In genomic region chr2:128325665-128326181, GRCh38 we compare ENCODE assay signal across 14 cellular contexts. TPM values are rescaled to one million over a fixed set of nuclear protein-coding genes. Genes with fewer than 3 reads are reported as not detected.
DNase-seq lines count a peak whose midpoint lies in the region; ATAC-seq, FAIRE-seq and TF ChIP-seq lines count a peak whose summit lies in the region.
"Had no signal": no experiment of that assay in that cellular context is flagged by ENCODE, and none has a peak within 500 bp of the region (broad histone marks: within the 10 kb centered on the region; RNA-seq: fewer than 3 reads in every experiment).

No MANE protein-coding gene starts in this region.

- no peaks in the 10 kb centered on the region for H3K79me1 ChIP-seq in H1 (ENCODE audit: low read depth, low read length)

- TF ChIP-seq POLR2A in H1 (IDR thresholded peaks at IDR 0.05; ENCODE audit: control extremely low read depth in 1 of 2, low read depth in 2 of 2, low read length in 2 of 2): no peak

- FAIRE-seq in H1 (lab: Jason Lieb, UNC): no peak

- H3K4me1 Mint-ChIP-seq in stimulated activated effector memory CD8-positive, alpha-beta T cell treated with anti-CD3 and anti-CD28 coated beads, Interleukin-12 subunit alpha, Interleukin-12 subunit beta, amount 100 ng/mL, for 72 hours: peaks cover 22% of the 10 kb centered on the region

- no peak overlapping the region for H3K18ac ChIP-seq in H1 (ENCODE audit: extremely low read depth, low read length)

- DNase-seq in NT2/D1 (ENCODE audit: low read depth, low spot score) (no peak), H1 (ENCODE audit: low read depth in 1 of 2, low spot score in 2 of 2) (no peak), NCI-H146 (lab: John Stamatoyannopoulos, UW) (no peak), NCI-H2029 treated with DMSO at 0.1 percent for 48 hours (lab: John Stamatoyannopoulos, UW) (no peak), Kasumi-1 (lab: John Stamatoyannopoulos, UW) (no peak), NCI-H748 (lab: John Stamatoyannopoulos, UW; ENCODE audit: unreplicated experiment) (no peak)
- peak; percentile 0 to 41 for DNase-seq in stimulated activated effector memory CD8-positive, alpha-beta T cell treated with anti-CD3 and anti-CD28 coated beads, Interleukin-12 subunit alpha, Interleukin-12 subunit beta, amount 100 ng/mL, for 72 hours (ENCODE audit: low spot score in 2 of 2)
- DNase-seq: activated gamma-delta T cell treated with Interleukin-2 at 50 U/mL for 16 hours; CD4-positive, alpha-beta T cell; EL; NCI-H2081 treated with DMSO at 0.1 percent for 48 hours; NK-92 treated with Interleukin-12 subunit alpha and Interleukin-12 subunit beta, amount 100 ng/mL, for 24 hours; stimulated activated CD4-positive, alpha-beta T cell treated with anti-CD3 and anti-CD28 coated beads, Interleukin-1b, Interleukin-23, amount 100 ng/mL, for 48 hours had no signal

- no peak overlapping the region for H3K27ac Mint-ChIP-seq in stimulated activated effector memory CD8-positive, alpha-beta T cell treated with anti-CD3 and anti-CD28 coated beads, Interleukin-12 subunit alpha, Interleukin-12 subunit beta, amount 100 ng/mL, for 72 hours
- H3K27ac Mint-ChIP-seq: CD4-positive, alpha-beta T cell had no signal

- TF ChIP-seq EP300 in H1 (IDR thresholded peaks at IDR 0.05; ENCODE audit: borderline replicate concordance in 1 of 2, low read depth in 2 of 2, low read length in 2 of 2): no peak

- no peak overlapping the region for H4K91ac ChIP-seq in H1 (replicated peaks; ENCODE audit: insufficient read length, low read length)

- POLR2A ChIA-PET in H1 (lab: Charles Lee; ENCODE audit: partially characterized antibody): interaction anchor here (0.7 kb wide), 1 partner anchor 37 kb away, joined by 3 read pairs; no protein-coding TSS in a partner anchor

- H3K4me3 Mint-ChIP-seq in stimulated activated effector memory CD8-positive, alpha-beta T cell treated with anti-CD3 and anti-CD28 coated beads, Interleukin-12 subunit alpha, Interleukin-12 subunit beta, amount 100 ng/mL, for 72 hours: no peak overlapping the region
- H3K4me3 Mint-ChIP-seq: CD4-positive, alpha-beta T cell had no signal

- CTCF ChIA-PET in H1 (lab: Charles Lee; ENCODE audit: partially characterized antibody): interaction anchor here (0.6 to 1.5 kb wide), 5 partner anchors 13 to 356 kb away, joined by 3 to 4 read pairs (median 4); no protein-coding TSS in a partner anchor

- H3K27ac ChIP-seq in H1 (ENCODE audit: low read depth, low read length) (no peak overlapping the region), liver (ENCODE audit: low read depth in 1 of 2, low read length in 2 of 2) (peak overlapping the region in 1 of 2 donors; percentile 15)

- H2BK120ac ChIP-seq in H1 (replicated peaks; ENCODE audit: low read depth, low read length): no peak overlapping the region

- no peaks in the 10 kb centered on the region for H4K20me1 ChIP-seq in H1 (replicated peaks in 1 of 2; ENCODE audit: control insufficient read depth in 1 of 2, insufficient read depth in 2 of 2, low read length in 2 of 2)

- H3K27me3 ChIP-seq in NT2/D1 (ENCODE audit: insufficient read depth, insufficient read length) (peaks cover 6% of the 10 kb centered on the region), H1 (replicated peaks in 1 of 4; ENCODE audit: control insufficient read depth in 3 of 4, extremely low read depth in 1 of 4, insufficient read depth in 3 of 4, low read length in 3 of 4) (peaks cover 0 to 9% (median 6%) of the 10 kb centered on the region in 4 experiments; a peak in 5 of 7 replicates), liver (ENCODE audit: control insufficient read depth in 4 of 4, insufficient read depth in 4 of 4, low read length in 3 of 4) (no peaks in the 10 kb centered on the region)

- no peak overlapping the region for H3K14ac ChIP-seq in H1 (ENCODE audit: insufficient read length)

- TF ChIP-seq RAD21 in H1 (IDR thresholded peaks at IDR 0.05 in 1 of 2, conservative IDR thresholded peaks at IDR 0.05 in 1 of 2; ENCODE audit: low read depth in 2 of 2, low read length in 2 of 2) (peak in 1 of 2 experiments; percentile 4; a peak in 1 of 4 replicates), liver (IDR thresholded peaks at IDR 0.05) (peak; percentile 60 to 65)

- H4K5ac ChIP-seq in H1 (ENCODE audit: insufficient read length, low read depth, low read length): no peak overlapping the region

- no peak overlapping the region for H3K23ac ChIP-seq in H1 (ENCODE audit: insufficient read length)

- no peak overlapping the region for H4K8ac ChIP-seq in H1 (ENCODE audit: extremely low read depth, insufficient read depth, low read length)

- H3K36me3 ChIP-seq in NT2/D1 (ENCODE audit: insufficient read depth, insufficient read length, low read length) (no peaks in the 10 kb centered on the region), H1 (ENCODE audit: control insufficient read depth in 2 of 4, insufficient read depth in 4 of 4, low read length in 3 of 4) (no peaks in the 10 kb centered on the region), liver (ENCODE audit: control insufficient read depth in 4 of 4, insufficient read depth in 3 of 4, low read depth in 1 of 4, low read length in 3 of 4) (no peaks in the 10 kb centered on the region)

- H3K4me2 ChIP-seq in H1 (ENCODE audit: insufficient read depth in 1 of 2, low read depth in 2 of 2, low read length in 2 of 2): no peak overlapping the region

- H2AK5ac ChIP-seq in H1 (ENCODE audit: low read depth, low read length): no peak overlapping the region

- H3K4me3 ChIP-seq in NT2/D1 (ENCODE audit: insufficient read length, low read depth): no peak overlapping the region
- no peak overlapping the region for H3K4me3 ChIP-seq in H1 (ENCODE audit: extremely low read depth in 1 of 4, insufficient read depth in 2 of 4, low read depth in 3 of 4, low read length in 4 of 4)
- H3K4me3 ChIP-seq in liver (ENCODE audit: low read depth in 1 of 3, low read length in 3 of 3): no peak overlapping the region

- 0 out of 2 replicates have a peak overlapping the region, but pooled peaks have one; percentile 55 for H2BK12ac ChIP-seq in H1 (ENCODE audit: low read depth, low read length)

- H3K4me1 ChIP-seq in NT2/D1 (ENCODE audit: insufficient read depth, insufficient read length) (peaks cover 28% of the 10 kb centered on the region), H1 (replicated peaks in 1 of 4; ENCODE audit: control insufficient read depth in 3 of 4, insufficient read depth in 4 of 4, low read length in 3 of 4) (peaks cover 2 to 16% (median 8%) of the 10 kb centered on the region in 4 experiments), liver (ENCODE audit: control insufficient read depth in 4 of 4, insufficient read depth in 4 of 4, low read length in 3 of 4) (peaks cover 9 to 16% (median 13%) of the 10 kb centered on the region in 4 donors)

- no peaks in the 10 kb centered on the region for H3K36me3 Mint-ChIP-seq in stimulated activated effector memory CD8-positive, alpha-beta T cell treated with anti-CD3 and anti-CD28 coated beads, Interleukin-12 subunit alpha, Interleukin-12 subunit beta, amount 100 ng/mL, for 72 hours

- no peak for ATAC-seq in stimulated activated effector memory CD8-positive, alpha-beta T cell treated with anti-CD3 and anti-CD28 coated beads, Interleukin-12 subunit alpha, Interleukin-12 subunit beta, amount 100 ng/mL, for 72 hours

- no peak overlapping the region for H2BK5ac ChIP-seq in H1 (ENCODE audit: low read depth, low read length)

- H2AFZ ChIP-seq in H1 (ENCODE audit: low read length): no peak overlapping the region

- TF ChIP-seq CTCF in H1 (IDR thresholded peaks at IDR 0.05; ENCODE audit: control extremely low read depth in 1 of 3, insufficient read depth in 1 of 3, low read depth in 1 of 3, low read length in 3 of 3): no peak
- no peak for TF ChIP-seq CTCF in liver (IDR thresholded peaks at IDR 0.05; ENCODE audit: low read depth, low read length, missing input control)

- no peak overlapping the region for H3K4ac ChIP-seq in H1 (replicated peaks; ENCODE audit: insufficient read length, low read depth, low read length)

- no peaks in the 10 kb centered on the region for H3K79me2 ChIP-seq in H1 (ENCODE audit: control insufficient read depth in 1 of 2, insufficient read depth in 2 of 2, low read length in 2 of 2)

- no peak overlapping the region for H3K56ac ChIP-seq in H1 (replicated peaks; ENCODE audit: insufficient read length, low read depth, low read length)

- H3K9me3 ChIP-seq in NT2/D1 (ENCODE audit: insufficient read depth, low read length) (no peaks in the 10 kb centered on the region), H1 (ENCODE audit: insufficient read depth in 2 of 2, low read depth in 1 of 2, low read length in 1 of 2) (no peaks in the 10 kb centered on the region), liver (ENCODE audit: control insufficient read depth in 4 of 4, low read length in 3 of 4) (no peaks in the 10 kb centered on the region)

- H2BK20ac ChIP-seq in H1 (ENCODE audit: low read length): 0 out of 2 replicates have a peak overlapping the region, but pooled peaks have one; percentile 18

- H2BK15ac ChIP-seq in H1 (ENCODE audit: low read length): no peak overlapping the region

- peaks cover 6% of the 10 kb centered on the region; the same call in 1 of the 2 replicates for H3K23me2 ChIP-seq in H1 (ENCODE audit: low read depth, low read length)

- H3K9ac ChIP-seq in NT2/D1 (ENCODE audit: insufficient read length, low read depth): peak overlapping the region; percentile 23
- no peak overlapping the region for H3K9ac ChIP-seq in H1 (replicated peaks in 1 of 4; ENCODE audit: extremely low read depth in 1 of 4, low read depth in 3 of 4, low read length in 3 of 4)
- H3K9ac ChIP-seq in liver (ENCODE audit: low read depth in 1 of 2, low read length in 2 of 2): peak overlapping the region in 1 of 2 donors; percentile 12

- 84% methylated on average over 12 of the region's 12 CpGs; no CpG with 5 or more reads in 1 of the 2 experiments for WGBS in H1 (ENCODE audit: extremely low coverage in 1 of 2, insufficient coverage in 1 of 2, insufficient read length in 1 of 2, insufficient replicate concordance in 2 of 2, low coverage in 1 of 2, low lambda C conversion rate in 2 of 2, missing lambda C conversion rate in 1 of 2), 2 experiments
- WGBS in liver: 39% methylated on average over 12 of the region's 12 CpGs

- no peaks in the 10 kb centered on the region for H3K9me3 Mint-ChIP-seq in stimulated activated effector memory CD8-positive, alpha-beta T cell treated with anti-CD3 and anti-CD28 coated beads, Interleukin-12 subunit alpha, Interleukin-12 subunit beta, amount 100 ng/mL, for 72 hours
- H3K9me3 Mint-ChIP-seq: CD4-positive, alpha-beta T cell had no signal

RNA-seq across cellular contexts. Expression of gene HS6ST1, which starts 7.1 kb away (rescaled TPM):
- 72.8 and 74.6 TPM in 2 replicates for total RNA-seq in H1 (2021; fragmentation: NEBNext Ultra II Directional; extraction: Animal tissue kit (Norgen Biotek cat#: 25700))
- polyA plus RNA-seq in H1 (2011; rRNA removed) (37.4 and 61.3 TPM in 2 replicates), liver (10 to 100 TPM; 17.9 to 31.7 TPM)
- 37.9 TPM for polyA plus RNA-seq in H1 (2011; cell fraction: cytosol; rRNA removed)
- polyA plus RNA-seq in H1 (2011; cell fraction: nucleus; rRNA removed): 51.0 TPM
- 44.2 to 60.1 TPM (median 56.3 TPM) in 4 replicates for polyA plus RNA-seq in H1 (2012, experiment 1 of 2)
- 57.3 TPM for polyA plus RNA-seq in H1 (2012, experiment 2 of 2)
- polyA plus RNA-seq in H1 (2013, experiment 1 of 2): 41.0 TPM
- polyA plus RNA-seq in H1 (2013, experiment 2 of 2): 45.1 TPM
- polyA minus RNA-seq in H1 (2011; rRNA and poly(A)+ RNA removed): 26.9 and 34.9 TPM in 2 replicates
- 49.1 TPM for polyA minus RNA-seq in H1 (2011; cell fraction: cytosol; rRNA and poly(A)+ RNA removed)
- polyA minus RNA-seq in H1 (2011; cell fraction: nucleus; rRNA and poly(A)+ RNA removed): 74.6 TPM
- total RNA-seq in liver: 10 to 100 TPM; 19.1 to 31.9 TPM

Comparison
In these comparisons a context has a peak if more than half of its experiments do, and no peak if none do; other contexts are left out.
1. DNase-seq: peak in stimulated activated effector memory CD8-positive, alpha-beta T cell treated with anti-CD3 and anti-CD28 coated beads, Interleukin-12 subunit alpha, Interleukin-12 subunit beta, amount 100 ng/mL, for 72 hours (2 of 2); none in NT2/D1 (single experiment), H1 (0 of 2), NCI-H146 (single experiment), NCI-H2029 treated with DMSO at 0.1 percent for 48 hours (single experiment), Kasumi-1 (0 of 2) and NCI-H748 (single experiment).